In genomic region chr17:48961516-48962233, GRCh38 we compare ENCODE assay signal across 11 cellular contexts. TPM values are rescaled to one million over a fixed set of nuclear protein-coding genes. Genes with fewer than 3 reads are reported as not detected.
A peak's percentile ranks its signal among the peaks of the same experiment; 100 is the strongest.
DNase-seq lines count a peak whose midpoint lies in the region; ATAC-seq and TF ChIP-seq lines count a peak whose summit lies in the region.
"Had no signal": no experiment of that assay in that cellular context is flagged by ENCODE, and none has a peak within 500 bp of the region (broad histone marks: within the 10 kb centered on the region; RNA-seq: fewer than 3 reads in every experiment).

No MANE protein-coding gene starts in this region.

- no peak for ATAC-seq in GM18873 (IDR thresholded peaks at IDR 0.05; ENCODE audit: low FRiP score, unreplicated experiment)

- no peaks in the 10 kb centered on the region for H3K27me3 ChIP-seq in WERI-Rb-1 (ENCODE audit: insufficient read depth, low read depth, severe bottlenecking)
- H3K27me3 ChIP-seq in iPS-15b (ENCODE audit: control insufficient read depth, insufficient read depth, low read length), result no peaks in the 10 kb centered on the region
- H3K27me3 ChIP-seq in testis, result no peaks in the 10 kb centered on the region

- H3K36me3 ChIP-seq in HEK293 (ENCODE audit: control insufficient read depth in 2 of 2, insufficient read depth in 1 of 2, low read length in 2 of 2), result no peaks in the 10 kb centered on the region
- no peaks in the 10 kb centered on the region for H3K36me3 ChIP-seq in WERI-Rb-1
- H3K36me3 ChIP-seq in iPS-15b (ENCODE audit: control insufficient read depth, insufficient read depth, low read length), result no peaks in the 10 kb centered on the region
- no peaks in the 10 kb centered on the region for H3K36me3 ChIP-seq in testis (ENCODE audit: low read depth, missing control alignments)

- TF ChIP-seq CTCF in HEK293 (tag by site-specific recombination; IDR thresholded peaks at IDR 0.05) (no peak), WERI-Rb-1 (IDR thresholded peaks at IDR 0.05; ENCODE audit: low read depth, low read length) (no peak), testis (IDR thresholded peaks at IDR 0.05) (no peak)

- no peak overlapping the region for H3K9ac ChIP-seq in iPS-15b (ENCODE audit: low read depth, low read length)

- TF ChIP-seq POLR2A in testis (IDR thresholded peaks at IDR 0.05), result no peak

- H3K4me1 ChIP-seq in HEK293 (ENCODE audit: control insufficient read depth, insufficient read depth, low read length) (no peaks in the 10 kb centered on the region; the same call in 1 of the 2 replicates), iPS-15b (ENCODE audit: control insufficient read depth, insufficient read depth, low read length) (peaks cover 13% of the 10 kb centered on the region), testis (no peaks in the 10 kb centered on the region)

- H3K27ac ChIP-seq in HEK293 (ENCODE audit: extremely low read depth, low read depth, low read length) (no peak overlapping the region), WERI-Rb-1 (peak overlapping the region; percentile 74), testis (no peak overlapping the region)
- H3K27ac ChIP-seq: epithelial cell of prostate had no signal

- H3K9me3 ChIP-seq in HEK293 (ENCODE audit: control insufficient read depth, insufficient read depth, low read depth, low read length) (no peaks in the 10 kb centered on the region), WERI-Rb-1 (ENCODE audit: severe bottlenecking) (no peaks in the 10 kb centered on the region), iPS-15b (ENCODE audit: control insufficient read depth, insufficient read depth, low read length) (no peaks in the 10 kb centered on the region), testis (no peaks in the 10 kb centered on the region)

- intact Hi-C loops in testis (cut with DNase I; ENCODE audit: low total_unique reads), result no loop called here

- peak; percentile 90 for DNase-seq in A172 (ENCODE audit: low spot score)
- DNase-seq in WERI-Rb-1, result peak; percentile 89
- DNase-seq in NCI-H1694 treated with DMSO at 0.1 percent for 48 hours (lab: John Stamatoyannopoulos, UW), result no peak
- DNase-seq in testis, result no peak
- DNase-seq in NOMO-1 treated with DMSO at 0.1 percent for 48 hours (lab: John Stamatoyannopoulos, UW; ENCODE audit: unreplicated experiment), result no peak
- DNase-seq: activated CD4-positive, CD25-positive, alpha-beta regulatory T cell; activated naive CD4-positive, alpha-beta T cell had no signal

- WGBS in testis, 2 donors, result 37 to 51% methylated on average over 10 of the region's 10 CpGs

- CTCF ChIA-PET in HEK293 (lab: Yijun Ruan, JAX), result interaction anchor here (0.6 to 3.3 kb wide), 11 partner anchors 8 to 230 kb away, joined by 3 to 18 read pairs (median 4); no protein-coding TSS in a partner anchor

- POLR2A ChIA-PET in HEK293 (lab: Yijun Ruan, JAX), result interaction anchor here (0.7 to 3.4 kb wide), 7 partner anchors 10 to 70 kb away, joined by 3 to 24 read pairs (median 9); partner anchors contain the start of genes IGF2BP1 and SNF8

- H3K4me3 ChIP-seq in HEK293 (ENCODE audit: low read depth, low read length) (no peak overlapping the region), WERI-Rb-1 (ENCODE audit: low read depth, low read length) (peak overlapping the region; percentile 31), iPS-15b (ENCODE audit: low read depth, low read length) (peak overlapping the region; percentile 10), testis (no peak overlapping the region)

TF ChIP-seq in HEK293, 187 proteins besides CTCF, POLR2A, EP300 and RAD21:
- peak; percentile 90 for TF ChIP-seq ZNF121 (tag by site-specific recombination; IDR thresholded peaks at IDR 0.05)
- 0 out of 2 replicates have a peak, but pooled peaks have one; percentile 15 for TF ChIP-seq KLF17 (tag by site-specific recombination; IDR thresholded peaks at IDR 0.05)
- TF ChIP-seq ZNF248 (tag by site-specific recombination; IDR thresholded peaks at IDR 0.05), result no peak
- no peak for TF ChIP-seq WT1 (tag by site-specific recombination; IDR thresholded peaks at IDR 0.05)
- TF ChIP-seq ZIC2 (tag by site-specific recombination; IDR thresholded peaks at IDR 0.05), result peak; percentile 47
- no peak for TF ChIP-seq ZNF335 (tag by site-specific recombination; conservative IDR thresholded peaks at IDR 0.05)
- TF ChIP-seq ZSCAN16 (tag by site-specific recombination; IDR thresholded peaks at IDR 0.05), result no peak
- TF ChIP-seq PRDM1 (tag by site-specific recombination; IDR thresholded peaks at IDR 0.05), result no peak
- no peak for TF ChIP-seq INSM2 (tag by site-specific recombination; IDR thresholded peaks at IDR 0.05)
- TF ChIP-seq ZNF24 (tag by site-specific recombination; IDR thresholded peaks at IDR 0.05), result no peak
- no peak for TF ChIP-seq ZNF658 (tag by site-specific recombination; IDR thresholded peaks at IDR 0.05)
- TF ChIP-seq ZNF596 (tag by site-specific recombination; IDR thresholded peaks at IDR 0.05), result no peak
- TF ChIP-seq ZBTB6 (tag by site-specific recombination; IDR thresholded peaks at IDR 0.05), result peak; percentile 51; the same call in 1 of the 2 replicates
- TF ChIP-seq ZSCAN23 (tag by site-specific recombination; IDR thresholded peaks at IDR 0.05), result no peak

RNA-seq across cellular contexts. Expression of gene GIP, which starts 6.7 kb away (rescaled TPM):
- total RNA-seq in A172 (2014; rRNA removed; shearing (Covaris generic)), result not detected in 2 replicates
- 1 to 10 TPM in 1 of 2 donors, not detected in 1; 1.3 TPM for total RNA-seq in testis
- not detected for polyA plus RNA-seq in testis (ENCODE audit: insufficient read depth, low read depth, low replicate concordance)

RNA-seq across cellular contexts. Expression of gene SNF8, which starts 17.0 kb away (rescaled TPM):
- 157 and 175 TPM in 2 replicates for total RNA-seq in A172 (2014; rRNA removed; shearing (Covaris generic))
- 100 to 1,000 TPM in 1 of 2 donors, 10 to 100 TPM in 1; 71.9 to 100 TPM for total RNA-seq in testis
- 123 TPM for polyA plus RNA-seq in testis (ENCODE audit: insufficient read depth, low read depth, low replicate concordance)

RNA-seq across cellular contexts. Expression of gene IGF2BP1, which starts 35.5 kb away (rescaled TPM):
- 14.8 and 16.0 TPM in 2 replicates for total RNA-seq in A172 (2014; rRNA removed; shearing (Covaris generic))
- total RNA-seq in testis, result 10 to 100 TPM; 19.3 to 19.9 TPM
- polyA plus RNA-seq in testis (ENCODE audit: insufficient read depth, low read depth, low replicate concordance), result 10.4 TPM

RNA-seq across cellular contexts. Expression of gene UBE2Z, which starts 53.5 kb away (rescaled TPM):
- total RNA-seq in A172 (2014; rRNA removed; shearing (Covaris generic)), result 112 and 118 TPM in 2 replicates
- 100 to 1,000 TPM in 1 of 2 donors, 10 to 100 TPM in 1; 82.3 to 107 TPM for total RNA-seq in testis
- 74.6 TPM for polyA plus RNA-seq in testis (ENCODE audit: insufficient read depth, low read depth, low replicate concordance)

Comparison
In these comparisons a context has a peak if more than half of its experiments do, and no peak if none do; other contexts are left out.
1. DNase-seq: peak in A172 (single experiment) and WERI-Rb-1 (single experiment); none in NCI-H1694 treated with DMSO at 0.1 percent for 48 hours (single experiment), testis (single experiment) and NOMO-1 treated with DMSO at 0.1 percent for 48 hours (single experiment).
2. H3K4me3 ChIP-seq: peak in WERI-Rb-1 (single experiment) and iPS-15b (single experiment); none in HEK293 (single experiment) and testis (0 of 2).